8 cellular contexts compared by ENCODE assay signal in the genomic region with DNA sequence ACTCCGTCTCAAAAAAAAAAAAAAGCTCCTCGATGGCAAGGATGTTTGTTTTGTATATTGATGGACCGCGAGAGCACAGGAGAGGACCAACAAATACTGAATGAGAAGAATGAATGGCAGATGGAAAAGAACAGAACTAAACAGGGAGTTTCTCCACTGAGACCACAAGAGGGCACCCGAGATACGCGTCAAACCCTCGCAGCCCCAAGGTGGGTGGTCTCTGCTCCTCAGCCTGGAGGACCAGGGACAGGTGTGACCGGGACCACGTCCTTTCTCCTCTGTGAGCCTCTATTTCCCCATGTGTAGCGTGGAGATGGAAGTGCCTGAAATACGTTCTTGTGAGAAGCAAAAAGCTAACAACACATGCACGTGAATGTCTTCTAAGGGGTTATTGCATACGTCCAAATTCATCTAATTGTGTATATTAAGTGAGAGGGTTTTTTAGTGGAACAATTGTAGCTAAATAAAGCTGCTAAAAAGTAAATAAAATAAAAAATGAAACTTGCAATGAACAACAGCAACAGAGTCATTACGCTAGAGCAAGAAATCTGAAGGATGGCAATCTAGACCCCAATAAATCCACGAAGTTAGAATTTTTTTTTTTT. TPM values are rescaled to one million over a fixed set of nuclear protein-coding genes. Genes with fewer than 3 reads are reported as not detected.
DNase-seq lines count a peak whose midpoint lies in the region; ATAC-seq and TF ChIP-seq lines count a peak whose summit lies in the region.

No MANE protein-coding gene starts in this region.

- H3K4me1 ChIP-seq in Panc1 (ENCODE audit: control insufficient read depth, insufficient read depth, low read length) (no peaks in the 10 kb centered on the region), breast epithelium (no peaks in the 10 kb centered on the region), upper lobe of left lung (peaks cover 0 to 6% (median 0%) of the 10 kb centered on the region in 4 donors)

- in situ Hi-C loops in Panc1 (cut with HindIII; ENCODE audit: low pct_unique_long_range_greater_than_20kb, low sequenced_read_pairs) = no loop called here

- TF ChIP-seq POLR2A in breast epithelium (IDR thresholded peaks at IDR 0.05) (no peak), upper lobe of left lung (IDR thresholded peaks at IDR 0.05) (no peak)

- intact Hi-C loops in Panc1 (cut with micrococcal nuclease; ENCODE audit: unreplicated experiment) = loop anchor here (5.0 to 10.0 kb wide), 2 partner anchors 73 to 196 kb away; no protein-coding TSS in a partner anchor
- intact Hi-C loops in breast epithelium (cut with DNase I; ENCODE audit: low total_unique reads) = no loop called here

- CTCF ChIA-PET in Panc1 (lab: Charles Lee) = interaction anchor here (0.6 to 1.1 kb wide), 6 partner anchors 22 to 562 kb away, joined by 3 to 13 read pairs (median 6); no protein-coding TSS in a partner anchor

- no peaks in the 10 kb centered on the region for H3K36me3 ChIP-seq in Panc1 (ENCODE audit: control insufficient read depth, insufficient read depth, low read length)
- no peaks in the 10 kb centered on the region for H3K36me3 ChIP-seq in breast epithelium
- H3K36me3 ChIP-seq in upper lobe of left lung = no peaks in the 10 kb centered on the region

- TF ChIP-seq CTCF in Panc1 (IDR thresholded peaks at IDR 0.05) (peak; percentile 94), breast epithelium (IDR thresholded peaks at IDR 0.05) (peak in 2 of 3 donors; percentile 16 to 25), upper lobe of left lung (IDR thresholded peaks at IDR 0.05) (peak in 5 of 6 experiments; percentile 16 to 68 (median 27))

- peak; percentile 65 for ATAC-seq in Panc1
- ATAC-seq in upper lobe of left lung (ENCODE audit: low FRiP score in 2 of 2) = peak; percentile 45 to 72
- ATAC-seq in GM18870 (IDR thresholded peaks at IDR 0.05; ENCODE audit: unreplicated experiment) = no peak

- H3K4me3 ChIP-seq in Panc1 (ENCODE audit: low read depth in 2 of 2, low read length in 2 of 2) (peak overlapping the region in 1 of 2 experiments; percentile 21; a peak in 1 of 4 replicates), breast epithelium (no peak overlapping the region), upper lobe of left lung (no peak overlapping the region)

- DNase-seq in DMS 273 (lab: John Stamatoyannopoulos, UW; ENCODE audit: unreplicated experiment) (peak; percentile 71), DMS 273 treated with DMSO at 0.1 percent for 48 hours (lab: John Stamatoyannopoulos, UW) (no peak), HS-27A (ENCODE audit: low read depth) (peak; percentile 41), Panc1 (ENCODE audit: low read depth, low spot score) (no peak), breast epithelium (ENCODE audit: low spot score in 2 of 2) (no peak), left kidney (ENCODE audit: low read depth, low spot score) (peak; percentile 94), upper lobe of left lung (no peak)

- no peak overlapping the region for H3K27ac ChIP-seq in Panc1 (ENCODE audit: low read length)
- H3K27ac ChIP-seq in breast epithelium = no peak overlapping the region
- no peak overlapping the region for H3K27ac ChIP-seq in upper lobe of left lung

- POLR2A ChIA-PET in Panc1 (lab: Charles Lee) = interaction anchor here (0.7 kb wide), 1 partner anchor 174 kb away, joined by 14 read pairs; no protein-coding TSS in a partner anchor

- H3K9me3 ChIP-seq in Panc1 (ENCODE audit: control insufficient read depth, insufficient read depth, low read depth, low read length) = no peaks in the 10 kb centered on the region
- H3K9me3 ChIP-seq in breast epithelium = no peaks in the 10 kb centered on the region
- H3K9me3 ChIP-seq in upper lobe of left lung = no peaks in the 10 kb centered on the region

- no TSS peak for BruUV-seq in Panc1 (replicated peaks; lab: Mats Ljungman, UMichigan)

- H3K27me3 ChIP-seq in Panc1 (ENCODE audit: control insufficient read depth, insufficient read depth, low read length) (no peaks in the 10 kb centered on the region), breast epithelium (peaks cover 0 to 18% of the 10 kb centered on the region in 2 donors), upper lobe of left lung (no peaks in the 10 kb centered on the region)

- no peak for TF ChIP-seq EP300 in upper lobe of left lung (IDR thresholded peaks at IDR 0.05)

- WGBS in upper lobe of left lung, 2 donors = 11 to 13% methylated on average over 16 of the region's 16 CpGs

RNA-seq across cellular contexts. Expression of gene CDC42EP5, which starts 8.3 kb away (rescaled TPM):
- total RNA-seq in Panc1 (2021; ENCODE audit: unreplicated experiment) (7.1 TPM), breast epithelium (10 to 100 TPM in 2 of 3 donors, 1 to 10 TPM in 1; 8.8 to 40.6 (median 17.4) TPM), upper lobe of left lung (10 to 100 TPM; 11.1 to 40.4 (median 20.6) TPM)
- polyA plus RNA-seq in Panc1 (2012; ENCODE audit: insufficient read length) = 15.4 TPM

RNA-seq across cellular contexts. Expression of gene LENG9, which starts 17.9 kb away (rescaled TPM):
- total RNA-seq in Panc1 (2021; ENCODE audit: unreplicated experiment) (5.1 TPM), breast epithelium (1 to 10 TPM; 4.5 to 8.2 (median 4.8) TPM), upper lobe of left lung (10 to 100 TPM in 2 of 6 donors, 1 to 10 TPM in 4; 3.3 to 12.6 (median 9.1) TPM)
- polyA plus RNA-seq in Panc1 (2012; ENCODE audit: insufficient read length) = 10.9 TPM

RNA-seq across cellular contexts. Expression of gene LAIR2, which starts 21.2 kb away (rescaled TPM):
- total RNA-seq in Panc1 (2021; ENCODE audit: unreplicated experiment) = not detected
- polyA plus RNA-seq in Panc1 (2012; ENCODE audit: insufficient read length) = not detected
- not detected for total RNA-seq in breast epithelium
- not detected for total RNA-seq in upper lobe of left lung

RNA-seq across cellular contexts. Expression of gene LENG8, which starts 32.4 kb away (rescaled TPM):
- total RNA-seq in Panc1 (2021; ENCODE audit: unreplicated experiment) (268 TPM), breast epithelium (100 to 1,000 TPM in 2 of 3 donors, 10 to 100 TPM in 1; 82.9 to 204 (median 148) TPM), upper lobe of left lung (1,000 to 10,000 TPM in 1 of 6 donors, 100 to 1,000 TPM in 4, 10 to 100 TPM in 1; 72.2 to 1,027 (median 188) TPM)
- polyA plus RNA-seq in Panc1 (2012; ENCODE audit: insufficient read length) = 274 TPM

Comparison
In these comparisons a context has a peak if more than half of its experiments do, and no peak if none do; other contexts are left out.
1. DNase-seq: peak in DMS 273 (single experiment), HS-27A (single experiment) and left kidney (single experiment); none in DMS 273 treated with DMSO at 0.1 percent for 48 hours (single experiment), Panc1 (single experiment), breast epithelium (0 of 2) and upper lobe of left lung (0 of 2).
2. CTCF ChIP-seq: peak in every context shown above with its lines; median percentile 94 in Panc1; 27 in upper lobe of left lung; 20 in breast epithelium.